ENCODE assay signal across 11 cellular contexts in the genomic region with DNA sequence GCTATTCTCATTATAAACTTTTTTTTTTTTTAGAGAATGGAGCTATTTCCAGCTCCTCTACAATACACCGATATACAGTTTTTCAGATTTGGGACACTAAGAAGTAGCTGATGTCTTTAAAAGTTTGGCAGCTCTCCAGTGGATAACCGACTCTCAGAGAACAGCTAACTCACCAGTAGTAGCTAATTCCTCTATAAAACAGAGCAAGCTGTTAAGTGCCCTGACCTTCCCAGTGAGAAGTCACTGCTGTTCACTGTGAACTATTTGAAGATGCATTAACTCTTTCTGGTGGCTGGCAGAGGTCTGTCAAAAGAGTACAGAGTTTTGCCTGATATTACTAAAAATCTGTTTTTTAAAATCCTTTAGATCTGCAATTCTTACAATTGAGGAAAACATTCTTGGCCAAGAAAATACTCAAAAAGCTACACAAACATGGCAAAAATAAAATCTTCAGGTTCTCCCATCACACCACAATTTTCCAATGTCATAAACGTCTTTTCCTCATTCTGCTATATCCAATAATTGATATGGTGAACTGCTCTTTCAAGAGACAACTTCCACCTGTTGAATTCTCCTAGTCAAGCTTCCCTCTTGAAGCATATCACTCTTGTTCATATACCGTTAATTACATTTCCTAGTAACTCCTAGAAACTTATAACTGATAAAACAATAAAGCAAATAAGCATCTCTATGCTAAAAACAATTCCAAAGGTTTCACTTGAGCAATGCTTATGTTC. TPM values are rescaled to one million over a fixed set of nuclear protein-coding genes. Genes with fewer than 3 reads are reported as not detected.
DNase-seq lines count a peak whose midpoint lies in the region; ATAC-seq and TF ChIP-seq lines count a peak whose summit lies in the region.
"Had no signal": no experiment of that assay in that cellular context is flagged by ENCODE, and none has a peak within 500 bp of the region (broad histone marks: within the 10 kb centered on the region; RNA-seq: fewer than 3 reads in every experiment).

No MANE protein-coding gene starts in this region.

- H3K4me1 Mint-ChIP-seq in GM23338 (peaks cover 7% of the 10 kb centered on the region; the same call in 2 of the 3 replicates), neural progenitor cell (peaks cover 33% of the 10 kb centered on the region)

- no peak overlapping the region for H3K4me3 Mint-ChIP-seq in GM23338
- no peak overlapping the region for H3K4me3 Mint-ChIP-seq in neural progenitor cell
- H3K4me3 Mint-ChIP-seq: CD4-positive, alpha-beta T cell had no signal

- H3K27me3 Mint-ChIP-seq in GM23338 (ENCODE audit: insufficient read depth, low read depth, poor library complexity) (peaks cover 2% of the 10 kb centered on the region), neural progenitor cell (ENCODE audit: insufficient read depth, low read depth) (no peaks in the 10 kb centered on the region)
- H3K27me3 Mint-ChIP-seq: CD4-positive, alpha-beta T cell had no signal

- 26 to 41% methylated on average over 3 to 4 of the region's 4 CpGs for WGBS in gastroesophageal sphincter (ENCODE audit: low coverage in 1 of 2), 2 donors

- peak overlapping the region; percentile 20; the same call in 1 of the 2 replicates for H3K27ac Mint-ChIP-seq in GM23338
- no peak overlapping the region for H3K27ac Mint-ChIP-seq in neural progenitor cell
- H3K27ac Mint-ChIP-seq: CD4-positive, alpha-beta T cell had no signal

- H3K36me3 ChIP-seq in GM23338 (ENCODE audit: insufficient read depth) (no peaks in the 10 kb centered on the region), neural progenitor cell (no peaks in the 10 kb centered on the region), gastroesophageal sphincter (no peaks in the 10 kb centered on the region)
- H3K36me3 ChIP-seq: spleen had no signal

- no peak overlapping the region for H3K27ac ChIP-seq in GM23338 (ENCODE audit: low read depth)
- H3K27ac ChIP-seq in neural progenitor cell, result no peak overlapping the region
- H3K27ac ChIP-seq in gastroesophageal sphincter, result no peak overlapping the region
- H3K27ac ChIP-seq: spleen had no signal

- H3K9me3 Mint-ChIP-seq in GM23338 (no peaks in the 10 kb centered on the region), neural progenitor cell (peaks cover 3% of the 10 kb centered on the region)
- H3K9me3 Mint-ChIP-seq: CD4-positive, alpha-beta T cell had no signal

- no peak for DNase-seq in GM23338 (ENCODE audit: low spot score)
- DNase-seq in SK-MEL-5 (ENCODE audit: low read depth, low spot score), result peak; percentile 19
- DNase-seq in foreskin melanocyte, result peak; percentile 33
- DNase-seq in neural progenitor cell (ENCODE audit: low spot score), result peak; percentile 18
- no peak for DNase-seq in DMS79 treated with DMSO at 0.1 percent for 48 hours (lab: John Stamatoyannopoulos, UW)
- DNase-seq in KBM-7, result no peak
- no peak for DNase-seq in activated CD4-positive, alpha-beta T cell treated with anti-CD3 and anti-CD28 coated beads for 48 hours
- DNase-seq: CD4-positive, alpha-beta T cell; head of caudate nucleus; spleen had no signal

- H3K4me3 ChIP-seq in GM23338, result no peak overlapping the region
- no peak overlapping the region for H3K4me3 ChIP-seq in neural progenitor cell
- no peak overlapping the region for H3K4me3 ChIP-seq in gastroesophageal sphincter
- H3K4me3 ChIP-seq: spleen had no signal

- H3K36me3 Mint-ChIP-seq in GM23338 (ENCODE audit: low read depth), result no peaks in the 10 kb centered on the region; the same call in 2 of the 3 replicates
- no peaks in the 10 kb centered on the region for H3K36me3 Mint-ChIP-seq in neural progenitor cell

- ATAC-seq in GM23338, result peak; percentile 40; the same call in 1 of the 3 replicates
- ATAC-seq in gastroesophageal sphincter, result no peak

- H3K4me1 ChIP-seq in GM23338 (ENCODE audit: insufficient read depth) (no peaks in the 10 kb centered on the region), neural progenitor cell (peaks cover 17% of the 10 kb centered on the region), gastroesophageal sphincter (peaks cover under 1 to 37% (median 5%) of the 10 kb centered on the region in 3 donors)

- no peak overlapping the region for H3K9ac ChIP-seq in neural progenitor cell

- no peak for TF ChIP-seq CTCF in GM23338 (conservative IDR thresholded peaks at IDR 0.05; ENCODE audit: low read depth in 2 of 2)
- TF ChIP-seq CTCF in neural progenitor cell (IDR thresholded peaks at IDR 0.05), result no peak
- no peak for TF ChIP-seq CTCF in gastroesophageal sphincter (IDR thresholded peaks at IDR 0.05)

- in situ Hi-C loops in SK-MEL-5 (cut with HindIII; ENCODE audit: low pct_unique_long_range_greater_than_20kb, low sequenced_read_pairs), result loop anchor here (10.0 kb wide), 1 partner anchor 47 kb away; a partner anchor contains a TSS
- in situ Hi-C loops in KBM-7 (cut with MboI; ENCODE audit: low pct_unique_long_range_greater_than_20kb, low sequenced_read_pairs), result no loop called here

- H2AFZ ChIP-seq in GM23338 (no peak overlapping the region), neural progenitor cell (replicated peaks) (no peak overlapping the region)

- H3K4me2 ChIP-seq in GM23338 (no peak overlapping the region), neural progenitor cell (no peak overlapping the region)

- H4K20me1 ChIP-seq in GM23338 (replicated peaks; ENCODE audit: insufficient read depth), result no peaks in the 10 kb centered on the region; the same call in 1 of the 2 replicates
- H4K20me1 ChIP-seq in neural progenitor cell (ENCODE audit: low read depth), result peaks cover 3% of the 10 kb centered on the region

- no peaks in the 10 kb centered on the region for H3F3A ChIP-seq in GM23338 (replicated peaks; ENCODE audit: low read depth)
- H3F3A ChIP-seq in neural progenitor cell (ENCODE audit: low read depth), result no peaks in the 10 kb centered on the region

- H3K9me3 ChIP-seq in neural progenitor cell (ENCODE audit: low read depth), result no peaks in the 10 kb centered on the region
- H3K9me3 ChIP-seq in gastroesophageal sphincter, result no peaks in the 10 kb centered on the region

- H3K79me2 ChIP-seq in GM23338 (replicated peaks; ENCODE audit: insufficient read depth) (peaks cover 19% of the 10 kb centered on the region), neural progenitor cell (ENCODE audit: low read depth) (no peaks in the 10 kb centered on the region)

- no peak for TF ChIP-seq EP300 in gastroesophageal sphincter (IDR thresholded peaks at IDR 0.05)

- no peak for TF ChIP-seq POLR2A in gastroesophageal sphincter (IDR thresholded peaks at IDR 0.05)

- H3K9me2 ChIP-seq in GM23338 (ENCODE audit: insufficient read depth), result no peaks in the 10 kb centered on the region

- H3K27me3 ChIP-seq in GM23338 (ENCODE audit: insufficient read depth) (no peaks in the 10 kb centered on the region), neural progenitor cell (no peaks in the 10 kb centered on the region), gastroesophageal sphincter (no peaks in the 10 kb centered on the region)
- H3K27me3 ChIP-seq: spleen had no signal

TF ChIP-seq in GM23338, 12 proteins besides CTCF, POLR2A, EP300 and RAD21 (continues in another document):
- TF ChIP-seq NANOG (IDR thresholded peaks at IDR 0.05; ENCODE audit: borderline replicate concordance), result no peak
- no peak for TF ChIP-seq CREB1 (CRISPR knock-in tag; IDR thresholded peaks at IDR 0.05; ENCODE audit: low read depth)
- TF ChIP-seq EZH2 (IDR thresholded peaks at IDR 0.05; ENCODE audit: low read depth, unreplicated experiment), result no peak

RNA-seq across cellular contexts. Expression of a gene that starts 44.2 kb away (rescaled TPM):
- 37.1 and 38.2 TPM in 2 replicates for total RNA-seq in GM23338 (2014; rRNA removed; shearing (Covaris generic))
- 17.9 and 18.7 TPM in 2 replicates for polyA plus RNA-seq in GM23338 (2016; fragmentation: Nextera tagmentation; extraction: Ambion mirVana)
- total RNA-seq in SK-MEL-5 (2014; rRNA removed; shearing (Covaris generic)), result 36.9 and 39.2 TPM in 2 replicates
- 34.2 and 46.6 TPM in 2 replicates for polyA plus RNA-seq in SK-MEL-5 (2015; cell fraction: cytosol; rRNA removed)
- 74.9 and 97.7 TPM in 2 replicates for polyA plus RNA-seq in SK-MEL-5 (2015; cell fraction: nucleus; rRNA removed)
- total RNA-seq in neural progenitor cell (ENCODE audit: low replicate concordance) (14.3 and 15.8 TPM in 2 replicates), gastroesophageal sphincter (10 to 100 TPM; 12.8 to 28.0 (median 22.4) TPM)

Comparison
In these comparisons a context has a peak if more than half of its experiments do, and no peak if none do; other contexts are left out.
1. DNase-seq: peak in SK-MEL-5 (single experiment), foreskin melanocyte (single experiment) and neural progenitor cell (single experiment); none in GM23338 (single experiment), DMS79 treated with DMSO at 0.1 percent for 48 hours (single experiment), KBM-7 (single experiment) and activated CD4-positive, alpha-beta T cell treated with anti-CD3 and anti-CD28 coated beads for 48 hours (single experiment).